1 cellular context compared by ENCODE assay signal in the genomic region with DNA sequence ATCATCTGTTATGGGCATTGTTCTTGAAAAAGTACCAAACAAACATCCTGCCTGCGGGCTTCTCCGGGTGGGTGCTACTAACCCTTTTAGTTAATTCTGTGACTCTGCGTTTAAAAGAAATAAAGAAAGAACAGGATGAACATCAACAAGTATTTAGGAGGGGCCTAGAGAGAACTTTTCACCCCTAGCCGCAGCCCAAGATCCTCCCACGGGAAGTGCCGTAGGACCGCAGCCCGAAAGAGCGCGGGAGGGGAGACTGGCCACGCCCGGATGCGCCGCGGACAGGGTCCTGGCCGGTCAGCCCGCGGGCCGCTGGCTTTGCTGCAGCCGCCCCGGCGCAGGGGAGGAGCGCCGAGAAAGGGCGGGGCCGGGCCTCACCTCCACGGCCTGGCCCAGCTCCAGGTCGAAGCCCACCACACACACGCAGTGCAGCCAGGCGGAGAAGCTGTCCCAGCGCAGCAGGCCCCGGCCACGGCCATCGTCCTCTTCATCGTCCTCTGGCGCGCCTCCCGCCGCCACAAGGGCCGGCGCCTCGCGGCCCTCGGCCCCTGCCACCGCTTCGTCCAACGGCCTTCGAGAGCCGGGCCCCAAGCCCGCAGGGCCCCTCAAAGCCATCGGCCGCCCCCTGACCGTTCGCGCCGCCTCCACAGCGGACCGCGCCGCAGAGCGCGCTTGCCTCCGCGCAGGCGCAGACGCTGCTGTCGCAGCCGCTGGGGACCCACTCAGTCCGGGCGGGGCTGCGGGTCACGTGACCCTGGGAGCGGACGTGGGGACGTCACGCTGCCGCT.
TF ChIP-seq lines count a peak whose summit lies in the region.

A gene with protein sequence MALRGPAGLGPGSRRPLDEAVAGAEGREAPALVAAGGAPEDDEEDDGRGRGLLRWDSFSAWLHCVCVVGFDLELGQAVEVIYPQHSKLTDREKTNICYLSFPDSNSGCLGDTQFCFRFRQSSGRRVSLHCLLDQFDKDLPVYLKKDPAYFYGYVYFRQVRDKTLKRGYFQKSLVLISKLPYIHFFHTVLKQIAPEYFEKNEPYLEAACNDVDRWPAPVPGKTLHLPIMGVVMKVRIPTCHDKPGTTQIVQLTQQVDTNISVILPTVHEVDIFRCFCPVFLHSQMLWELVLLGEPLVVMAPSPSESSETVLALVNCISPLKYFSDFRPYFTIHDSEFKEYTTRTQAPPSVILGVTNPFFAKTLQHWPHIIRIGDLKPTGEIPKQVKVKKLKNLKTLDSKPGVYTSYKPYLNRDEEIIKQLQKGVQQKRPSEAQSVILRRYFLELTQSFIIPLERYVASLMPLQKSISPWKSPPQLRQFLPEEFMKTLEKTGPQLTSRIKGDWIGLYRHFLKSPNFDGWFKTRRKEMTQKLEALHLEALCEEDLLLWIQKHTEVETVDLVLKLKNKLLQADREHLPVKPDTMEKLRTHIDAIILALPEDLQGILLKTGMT (minus strand): TSS at position 674 of the 788 bp plus-strand sequence. CDS start 59 bp downstream, at position 615.

TF ChIP-seq in HepG2, 621 proteins besides CTCF, POLR2A, EP300 and RAD21 (continued from another document and continues in another):
- TF ChIP-seq RFXAP (CRISPR knock-in tag; IDR thresholded peaks at IDR 0.05; ENCODE audit: borderline replicate concordance) (peak; percentile 81; the same call in 1 of the 2 replicates), NR1H2 (CRISPR knock-in tag; IDR thresholded peaks at IDR 0.05; ENCODE audit: borderline replicate concordance, low read depth) (no peak; the same call in 1 of the 2 replicates), ZNF501 (CRISPR knock-in tag; IDR thresholded peaks at IDR 0.05) (peak; percentile 82), ZNF780A (CRISPR knock-in tag; IDR thresholded peaks at IDR 0.05) (no peak), U2AF2 (IDR thresholded peaks at IDR 0.05; ENCODE audit: low read depth, low read length) (no peak), ZFP82 (CRISPR knock-in tag; IDR thresholded peaks at IDR 0.05; ENCODE audit: borderline replicate concordance) (0 out of 2 replicates have a peak, but pooled peaks have one; percentile 83), ZNF605 (CRISPR knock-in tag; IDR thresholded peaks at IDR 0.05) (no peak; the same call in 1 of the 2 replicates), HMG20A (CRISPR knock-in tag; IDR thresholded peaks at IDR 0.05; ENCODE audit: borderline replicate concordance) (no peak), HOXA7 (CRISPR knock-in tag; IDR thresholded peaks at IDR 0.05) (no peak), ZSCAN31 (CRISPR knock-in tag; IDR thresholded peaks at IDR 0.05; ENCODE audit: low read depth) (peak; percentile 96), ZNF460 (CRISPR knock-in tag; IDR thresholded peaks at IDR 0.05; ENCODE audit: borderline replicate concordance) (no peak), SALL1 (CRISPR knock-in tag; IDR thresholded peaks at IDR 0.05) (peak; percentile 95), CREB1 (IDR thresholded peaks at IDR 0.05) (peak; percentile 76), CREB1 (CRISPR knock-in tag; IDR thresholded peaks at IDR 0.05) (no peak), ZNF484 (CRISPR knock-in tag; IDR thresholded peaks at IDR 0.05; ENCODE audit: borderline replicate concordance, low read depth) (no peak), ZNF850 (CRISPR knock-in tag; conservative IDR thresholded peaks at IDR 0.05) (no peak), XRCC5 (optimal IDR thresholded peaks at IDR 0.05; ENCODE audit: low read length) (peak; percentile 44), ZNF674 (CRISPR knock-in tag; IDR thresholded peaks at IDR 0.05; ENCODE audit: low read depth) (0 out of 2 replicates have a peak, but pooled peaks have one; percentile 71), TSC22D2 (CRISPR knock-in tag; IDR thresholded peaks at IDR 0.05; ENCODE audit: borderline replicate concordance) (0 out of 2 replicates have a peak, but pooled peaks have one; percentile 57), ZNF557 (CRISPR knock-in tag; IDR thresholded peaks at IDR 0.05) (no peak)
- TF ChIP-seq, protein P1, sequence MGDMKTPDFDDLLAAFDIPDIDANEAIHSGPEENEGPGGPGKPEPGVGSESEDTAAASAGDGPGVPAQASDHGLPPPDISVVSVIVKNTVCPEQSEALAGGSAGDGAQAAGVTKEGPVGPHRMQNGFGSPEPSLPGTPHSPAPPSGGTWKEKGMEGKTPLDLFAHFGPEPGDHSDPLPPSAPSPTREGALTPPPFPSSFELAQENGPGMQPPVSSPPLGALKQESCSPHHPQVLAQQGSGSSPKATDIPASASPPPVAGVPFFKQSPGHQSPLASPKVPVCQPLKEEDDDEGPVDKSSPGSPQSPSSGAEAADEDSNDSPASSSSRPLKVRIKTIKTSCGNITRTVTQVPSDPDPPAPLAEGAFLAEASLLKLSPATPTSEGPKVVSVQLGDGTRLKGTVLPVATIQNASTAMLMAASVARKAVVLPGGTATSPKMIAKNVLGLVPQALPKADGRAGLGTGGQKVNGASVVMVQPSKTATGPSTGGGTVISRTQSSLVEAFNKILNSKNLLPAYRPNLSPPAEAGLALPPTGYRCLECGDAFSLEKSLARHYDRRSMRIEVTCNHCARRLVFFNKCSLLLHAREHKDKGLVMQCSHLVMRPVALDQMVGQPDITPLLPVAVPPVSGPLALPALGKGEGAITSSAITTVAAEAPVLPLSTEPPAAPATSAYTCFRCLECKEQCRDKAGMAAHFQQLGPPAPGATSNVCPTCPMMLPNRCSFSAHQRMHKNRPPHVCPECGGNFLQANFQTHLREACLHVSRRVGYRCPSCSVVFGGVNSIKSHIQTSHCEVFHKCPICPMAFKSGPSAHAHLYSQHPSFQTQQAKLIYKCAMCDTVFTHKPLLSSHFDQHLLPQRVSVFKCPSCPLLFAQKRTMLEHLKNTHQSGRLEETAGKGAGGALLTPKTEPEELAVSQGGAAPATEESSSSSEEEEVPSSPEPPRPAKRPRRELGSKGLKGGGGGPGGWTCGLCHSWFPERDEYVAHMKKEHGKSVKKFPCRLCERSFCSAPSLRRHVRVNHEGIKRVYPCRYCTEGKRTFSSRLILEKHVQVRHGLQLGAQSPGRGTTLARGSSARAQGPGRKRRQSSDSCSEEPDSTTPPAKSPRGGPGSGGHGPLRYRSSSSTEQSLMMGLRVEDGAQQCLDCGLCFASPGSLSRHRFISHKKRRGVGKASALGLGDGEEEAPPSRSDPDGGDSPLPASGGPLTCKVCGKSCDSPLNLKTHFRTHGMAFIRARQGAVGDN (CRISPR knock-in tag; IDR thresholded peaks at IDR 0.05) = peak; percentile 99
- TF ChIP-seq, protein P2, sequence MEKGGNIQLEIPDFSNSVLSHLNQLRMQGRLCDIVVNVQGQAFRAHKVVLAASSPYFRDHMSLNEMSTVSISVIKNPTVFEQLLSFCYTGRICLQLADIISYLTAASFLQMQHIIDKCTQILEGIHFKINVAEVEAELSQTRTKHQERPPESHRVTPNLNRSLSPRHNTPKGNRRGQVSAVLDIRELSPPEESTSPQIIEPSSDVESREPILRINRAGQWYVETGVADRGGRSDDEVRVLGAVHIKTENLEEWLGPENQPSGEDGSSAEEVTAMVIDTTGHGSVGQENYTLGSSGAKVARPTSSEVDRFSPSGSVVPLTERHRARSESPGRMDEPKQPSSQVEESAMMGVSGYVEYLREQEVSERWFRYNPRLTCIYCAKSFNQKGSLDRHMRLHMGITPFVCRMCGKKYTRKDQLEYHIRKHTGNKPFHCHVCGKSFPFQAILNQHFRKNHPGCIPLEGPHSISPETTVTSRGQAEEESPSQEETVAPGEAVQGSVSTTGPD (CRISPR knock-in tag; IDR thresholded peaks at IDR 0.05) = no peak
- TF ChIP-seq, protein P3, sequence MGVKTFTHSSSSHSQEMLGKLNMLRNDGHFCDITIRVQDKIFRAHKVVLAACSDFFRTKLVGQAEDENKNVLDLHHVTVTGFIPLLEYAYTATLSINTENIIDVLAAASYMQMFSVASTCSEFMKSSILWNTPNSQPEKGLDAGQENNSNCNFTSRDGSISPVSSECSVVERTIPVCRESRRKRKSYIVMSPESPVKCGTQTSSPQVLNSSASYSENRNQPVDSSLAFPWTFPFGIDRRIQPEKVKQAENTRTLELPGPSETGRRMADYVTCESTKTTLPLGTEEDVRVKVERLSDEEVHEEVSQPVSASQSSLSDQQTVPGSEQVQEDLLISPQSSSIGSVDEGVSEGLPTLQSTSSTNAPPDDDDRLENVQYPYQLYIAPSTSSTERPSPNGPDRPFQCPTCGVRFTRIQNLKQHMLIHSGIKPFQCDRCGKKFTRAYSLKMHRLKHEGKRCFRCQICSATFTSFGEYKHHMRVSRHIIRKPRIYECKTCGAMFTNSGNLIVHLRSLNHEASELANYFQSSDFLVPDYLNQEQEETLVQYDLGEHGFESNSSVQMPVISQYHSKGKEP (CRISPR knock-in tag; IDR thresholded peaks at IDR 0.05) = no peak
- TF ChIP-seq, protein P4, sequence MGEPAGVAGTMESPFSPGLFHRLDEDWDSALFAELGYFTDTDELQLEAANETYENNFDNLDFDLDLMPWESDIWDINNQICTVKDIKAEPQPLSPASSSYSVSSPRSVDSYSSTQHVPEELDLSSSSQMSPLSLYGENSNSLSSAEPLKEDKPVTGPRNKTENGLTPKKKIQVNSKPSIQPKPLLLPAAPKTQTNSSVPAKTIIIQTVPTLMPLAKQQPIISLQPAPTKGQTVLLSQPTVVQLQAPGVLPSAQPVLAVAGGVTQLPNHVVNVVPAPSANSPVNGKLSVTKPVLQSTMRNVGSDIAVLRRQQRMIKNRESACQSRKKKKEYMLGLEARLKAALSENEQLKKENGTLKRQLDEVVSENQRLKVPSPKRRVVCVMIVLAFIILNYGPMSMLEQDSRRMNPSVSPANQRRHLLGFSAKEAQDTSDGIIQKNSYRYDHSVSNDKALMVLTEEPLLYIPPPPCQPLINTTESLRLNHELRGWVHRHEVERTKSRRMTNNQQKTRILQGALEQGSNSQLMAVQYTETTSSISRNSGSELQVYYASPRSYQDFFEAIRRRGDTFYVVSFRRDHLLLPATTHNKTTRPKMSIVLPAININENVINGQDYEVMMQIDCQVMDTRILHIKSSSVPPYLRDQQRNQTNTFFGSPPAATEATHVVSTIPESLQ (CRISPR knock-in tag; conservative IDR thresholded peaks at IDR 0.05) = no peak
- TF ChIP-seq, protein P5, sequence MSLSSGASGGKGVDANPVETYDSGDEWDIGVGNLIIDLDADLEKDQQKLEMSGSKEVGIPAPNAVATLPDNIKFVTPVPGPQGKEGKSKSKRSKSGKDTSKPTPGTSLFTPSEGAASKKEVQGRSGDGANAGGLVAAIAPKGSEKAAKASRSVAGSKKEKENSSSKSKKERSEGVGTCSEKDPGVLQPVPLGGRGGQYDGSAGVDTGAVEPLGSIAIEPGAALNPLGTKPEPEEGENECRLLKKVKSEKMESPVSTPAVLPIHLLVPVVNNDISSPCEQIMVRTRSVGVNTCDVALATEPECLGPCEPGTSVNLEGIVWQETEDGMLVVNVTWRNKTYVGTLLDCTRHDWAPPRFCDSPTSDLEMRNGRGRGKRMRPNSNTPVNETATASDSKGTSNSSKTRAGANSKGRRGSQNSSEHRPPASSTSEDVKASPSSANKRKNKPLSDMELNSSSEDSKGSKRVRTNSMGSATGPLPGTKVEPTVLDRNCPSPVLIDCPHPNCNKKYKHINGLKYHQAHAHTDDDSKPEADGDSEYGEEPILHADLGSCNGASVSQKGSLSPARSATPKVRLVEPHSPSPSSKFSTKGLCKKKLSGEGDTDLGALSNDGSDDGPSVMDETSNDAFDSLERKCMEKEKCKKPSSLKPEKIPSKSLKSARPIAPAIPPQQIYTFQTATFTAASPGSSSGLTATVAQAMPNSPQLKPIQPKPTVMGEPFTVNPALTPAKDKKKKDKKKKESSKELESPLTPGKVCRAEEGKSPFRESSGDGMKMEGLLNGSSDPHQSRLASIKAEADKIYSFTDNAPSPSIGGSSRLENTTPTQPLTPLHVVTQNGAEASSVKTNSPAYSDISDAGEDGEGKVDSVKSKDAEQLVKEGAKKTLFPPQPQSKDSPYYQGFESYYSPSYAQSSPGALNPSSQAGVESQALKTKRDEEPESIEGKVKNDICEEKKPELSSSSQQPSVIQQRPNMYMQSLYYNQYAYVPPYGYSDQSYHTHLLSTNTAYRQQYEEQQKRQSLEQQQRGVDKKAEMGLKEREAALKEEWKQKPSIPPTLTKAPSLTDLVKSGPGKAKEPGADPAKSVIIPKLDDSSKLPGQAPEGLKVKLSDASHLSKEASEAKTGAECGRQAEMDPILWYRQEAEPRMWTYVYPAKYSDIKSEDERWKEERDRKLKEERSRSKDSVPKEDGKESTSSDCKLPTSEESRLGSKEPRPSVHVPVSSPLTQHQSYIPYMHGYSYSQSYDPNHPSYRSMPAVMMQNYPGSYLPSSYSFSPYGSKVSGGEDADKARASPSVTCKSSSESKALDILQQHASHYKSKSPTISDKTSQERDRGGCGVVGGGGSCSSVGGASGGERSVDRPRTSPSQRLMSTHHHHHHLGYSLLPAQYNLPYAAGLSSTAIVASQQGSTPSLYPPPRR (CRISPR knock-in tag; IDR thresholded peaks at IDR 0.05; ENCODE audit: borderline replicate concordance) = 0 out of 2 replicates have a peak, but pooled peaks have one; percentile 53
- TF ChIP-seq, protein P6, sequence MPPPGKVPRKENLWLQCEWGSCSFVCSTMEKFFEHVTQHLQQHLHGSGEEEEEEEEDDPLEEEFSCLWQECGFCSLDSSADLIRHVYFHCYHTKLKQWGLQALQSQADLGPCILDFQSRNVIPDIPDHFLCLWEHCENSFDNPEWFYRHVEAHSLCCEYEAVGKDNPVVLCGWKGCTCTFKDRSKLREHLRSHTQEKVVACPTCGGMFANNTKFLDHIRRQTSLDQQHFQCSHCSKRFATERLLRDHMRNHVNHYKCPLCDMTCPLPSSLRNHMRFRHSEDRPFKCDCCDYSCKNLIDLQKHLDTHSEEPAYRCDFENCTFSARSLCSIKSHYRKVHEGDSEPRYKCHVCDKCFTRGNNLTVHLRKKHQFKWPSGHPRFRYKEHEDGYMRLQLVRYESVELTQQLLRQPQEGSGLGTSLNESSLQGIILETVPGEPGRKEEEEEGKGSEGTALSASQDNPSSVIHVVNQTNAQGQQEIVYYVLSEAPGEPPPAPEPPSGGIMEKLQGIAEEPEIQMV (CRISPR knock-in tag; IDR thresholded peaks at IDR 0.05; ENCODE audit: low read depth) = peak; percentile 99
